1 cellular context compared by ENCODE assay signal in the genomic region with DNA sequence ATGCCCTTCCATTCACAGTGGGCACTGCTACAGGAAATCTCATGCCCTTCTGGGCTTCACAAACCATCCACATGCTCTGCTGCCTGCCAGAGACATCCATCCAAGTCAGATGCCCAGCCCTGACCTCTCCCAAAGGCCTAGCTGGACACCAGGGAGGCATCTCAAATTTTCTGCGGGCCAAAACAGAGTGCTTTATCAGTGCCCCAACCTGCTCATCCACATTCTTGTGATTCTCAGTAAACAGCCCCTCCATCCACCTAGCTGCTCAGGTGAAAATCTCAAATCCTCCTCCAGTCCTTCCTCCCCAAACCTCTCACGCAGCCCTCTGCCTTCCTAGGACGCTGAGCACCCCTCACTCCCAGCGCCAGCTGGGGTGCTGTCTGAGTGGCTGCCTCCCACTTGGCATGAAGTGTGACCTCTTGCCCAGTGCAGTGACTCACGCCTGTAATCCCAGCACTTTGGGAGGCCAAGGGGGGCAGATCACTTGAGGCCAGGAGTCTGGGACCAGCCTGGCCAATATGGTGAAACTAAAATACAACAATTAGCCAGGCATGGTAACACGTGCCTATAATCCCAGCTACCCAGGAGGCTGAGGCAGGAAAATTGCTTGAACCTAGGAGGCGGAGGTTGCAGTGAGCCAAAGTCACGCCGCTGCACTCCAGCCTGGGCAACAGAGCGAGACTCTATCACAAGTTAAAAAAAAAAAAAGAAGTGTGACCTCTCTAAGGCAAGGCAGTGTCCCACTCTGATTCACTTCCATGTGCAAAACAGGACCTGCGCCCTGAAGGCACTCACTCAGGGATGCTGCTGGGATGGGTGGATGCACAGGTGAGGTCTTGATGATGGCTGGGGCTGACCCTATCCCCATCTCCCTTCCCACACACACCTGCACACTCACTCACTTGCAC.
TF ChIP-seq lines count a peak whose summit lies in the region.

No MANE protein-coding gene starts in this region.

TF ChIP-seq in H1, 55 proteins besides CTCF, POLR2A, EP300 and RAD21:
- TF ChIP-seq, protein P1, sequence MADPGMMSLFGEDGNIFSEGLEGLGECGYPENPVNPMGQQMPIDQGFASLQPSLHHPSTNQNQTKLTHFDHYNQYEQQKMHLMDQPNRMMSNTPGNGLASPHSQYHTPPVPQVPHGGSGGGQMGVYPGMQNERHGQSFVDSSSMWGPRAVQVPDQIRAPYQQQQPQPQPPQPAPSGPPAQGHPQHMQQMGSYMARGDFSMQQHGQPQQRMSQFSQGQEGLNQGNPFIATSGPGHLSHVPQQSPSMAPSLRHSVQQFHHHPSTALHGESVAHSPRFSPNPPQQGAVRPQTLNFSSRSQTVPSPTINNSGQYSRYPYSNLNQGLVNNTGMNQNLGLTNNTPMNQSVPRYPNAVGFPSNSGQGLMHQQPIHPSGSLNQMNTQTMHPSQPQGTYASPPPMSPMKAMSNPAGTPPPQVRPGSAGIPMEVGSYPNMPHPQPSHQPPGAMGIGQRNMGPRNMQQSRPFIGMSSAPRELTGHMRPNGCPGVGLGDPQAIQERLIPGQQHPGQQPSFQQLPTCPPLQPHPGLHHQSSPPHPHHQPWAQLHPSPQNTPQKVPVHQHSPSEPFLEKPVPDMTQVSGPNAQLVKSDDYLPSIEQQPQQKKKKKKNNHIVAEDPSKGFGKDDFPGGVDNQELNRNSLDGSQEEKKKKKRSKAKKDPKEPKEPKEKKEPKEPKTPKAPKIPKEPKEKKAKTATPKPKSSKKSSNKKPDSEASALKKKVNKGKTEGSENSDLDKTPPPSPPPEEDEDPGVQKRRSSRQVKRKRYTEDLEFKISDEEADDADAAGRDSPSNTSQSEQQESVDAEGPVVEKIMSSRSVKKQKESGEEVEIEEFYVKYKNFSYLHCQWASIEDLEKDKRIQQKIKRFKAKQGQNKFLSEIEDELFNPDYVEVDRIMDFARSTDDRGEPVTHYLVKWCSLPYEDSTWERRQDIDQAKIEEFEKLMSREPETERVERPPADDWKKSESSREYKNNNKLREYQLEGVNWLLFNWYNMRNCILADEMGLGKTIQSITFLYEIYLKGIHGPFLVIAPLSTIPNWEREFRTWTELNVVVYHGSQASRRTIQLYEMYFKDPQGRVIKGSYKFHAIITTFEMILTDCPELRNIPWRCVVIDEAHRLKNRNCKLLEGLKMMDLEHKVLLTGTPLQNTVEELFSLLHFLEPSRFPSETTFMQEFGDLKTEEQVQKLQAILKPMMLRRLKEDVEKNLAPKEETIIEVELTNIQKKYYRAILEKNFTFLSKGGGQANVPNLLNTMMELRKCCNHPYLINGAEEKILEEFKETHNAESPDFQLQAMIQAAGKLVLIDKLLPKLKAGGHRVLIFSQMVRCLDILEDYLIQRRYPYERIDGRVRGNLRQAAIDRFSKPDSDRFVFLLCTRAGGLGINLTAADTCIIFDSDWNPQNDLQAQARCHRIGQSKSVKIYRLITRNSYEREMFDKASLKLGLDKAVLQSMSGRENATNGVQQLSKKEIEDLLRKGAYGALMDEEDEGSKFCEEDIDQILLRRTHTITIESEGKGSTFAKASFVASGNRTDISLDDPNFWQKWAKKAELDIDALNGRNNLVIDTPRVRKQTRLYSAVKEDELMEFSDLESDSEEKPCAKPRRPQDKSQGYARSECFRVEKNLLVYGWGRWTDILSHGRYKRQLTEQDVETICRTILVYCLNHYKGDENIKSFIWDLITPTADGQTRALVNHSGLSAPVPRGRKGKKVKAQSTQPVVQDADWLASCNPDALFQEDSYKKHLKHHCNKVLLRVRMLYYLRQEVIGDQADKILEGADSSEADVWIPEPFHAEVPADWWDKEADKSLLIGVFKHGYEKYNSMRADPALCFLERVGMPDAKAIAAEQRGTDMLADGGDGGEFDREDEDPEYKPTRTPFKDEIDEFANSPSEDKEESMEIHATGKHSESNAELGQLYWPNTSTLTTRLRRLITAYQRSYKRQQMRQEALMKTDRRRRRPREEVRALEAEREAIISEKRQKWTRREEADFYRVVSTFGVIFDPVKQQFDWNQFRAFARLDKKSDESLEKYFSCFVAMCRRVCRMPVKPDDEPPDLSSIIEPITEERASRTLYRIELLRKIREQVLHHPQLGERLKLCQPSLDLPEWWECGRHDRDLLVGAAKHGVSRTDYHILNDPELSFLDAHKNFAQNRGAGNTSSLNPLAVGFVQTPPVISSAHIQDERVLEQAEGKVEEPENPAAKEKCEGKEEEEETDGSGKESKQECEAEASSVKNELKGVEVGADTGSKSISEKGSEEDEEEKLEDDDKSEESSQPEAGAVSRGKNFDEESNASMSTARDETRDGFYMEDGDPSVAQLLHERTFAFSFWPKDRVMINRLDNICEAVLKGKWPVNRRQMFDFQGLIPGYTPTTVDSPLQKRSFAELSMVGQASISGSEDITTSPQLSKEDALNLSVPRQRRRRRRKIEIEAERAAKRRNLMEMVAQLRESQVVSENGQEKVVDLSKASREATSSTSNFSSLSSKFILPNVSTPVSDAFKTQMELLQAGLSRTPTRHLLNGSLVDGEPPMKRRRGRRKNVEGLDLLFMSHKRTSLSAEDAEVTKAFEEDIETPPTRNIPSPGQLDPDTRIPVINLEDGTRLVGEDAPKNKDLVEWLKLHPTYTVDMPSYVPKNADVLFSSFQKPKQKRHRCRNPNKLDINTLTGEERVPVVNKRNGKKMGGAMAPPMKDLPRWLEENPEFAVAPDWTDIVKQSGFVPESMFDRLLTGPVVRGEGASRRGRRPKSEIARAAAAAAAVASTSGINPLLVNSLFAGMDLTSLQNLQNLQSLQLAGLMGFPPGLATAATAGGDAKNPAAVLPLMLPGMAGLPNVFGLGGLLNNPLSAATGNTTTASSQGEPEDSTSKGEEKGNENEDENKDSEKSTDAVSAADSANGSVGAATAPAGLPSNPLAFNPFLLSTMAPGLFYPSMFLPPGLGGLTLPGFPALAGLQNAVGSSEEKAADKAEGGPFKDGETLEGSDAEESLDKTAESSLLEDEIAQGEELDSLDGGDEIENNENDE (IDR thresholded peaks at IDR 0.05; ENCODE audit: insufficient replicate concordance, low read length), result no peak
- TF ChIP-seq SP2 (IDR thresholded peaks at IDR 0.05; ENCODE audit: low read length), result no peak
- no peak for TF ChIP-seq CBX5 (IDR thresholded peaks at IDR 0.05; ENCODE audit: low read depth, low read length)
- peak in 1 of 2 experiments; percentile 22 for TF ChIP-seq BCL11A (IDR thresholded peaks at IDR 0.05; ENCODE audit: low read depth in 2 of 2, low read length in 2 of 2)
- no peak for TF ChIP-seq SIX5 (IDR thresholded peaks at IDR 0.05; ENCODE audit: low read depth, low read length)
- TF ChIP-seq CHD1 (IDR thresholded peaks at IDR 0.05; ENCODE audit: low read depth, low read length), result no peak
- peak; percentile 85 for TF ChIP-seq ASH2L (IDR thresholded peaks at IDR 0.05; ENCODE audit: low read length)
- no peak for TF ChIP-seq CEBPB (IDR thresholded peaks at IDR 0.05; ENCODE audit: low read depth, low read length)
- TF ChIP-seq SP4 (IDR thresholded peaks at IDR 0.05; ENCODE audit: low read length), result no peak
- no peak for TF ChIP-seq FOSL1 (IDR thresholded peaks at IDR 0.05; ENCODE audit: insufficient read depth, low read depth, low read length)
- TF ChIP-seq JUN (IDR thresholded peaks at IDR 0.05; ENCODE audit: low read depth, low read length), result no peak
- no peak for TF ChIP-seq KDM4A (IDR thresholded peaks at IDR 0.05; ENCODE audit: low read depth, low read length, severe bottlenecking)
- TF ChIP-seq GTF2F1 (IDR thresholded peaks at IDR 0.05; ENCODE audit: borderline replicate concordance, low read depth, low read length), result no peak
- peak; percentile 84 for TF ChIP-seq TEAD4 (IDR thresholded peaks at IDR 0.05; ENCODE audit: low read depth, low read length)
- TF ChIP-seq SIRT6 (IDR thresholded peaks at IDR 0.05; ENCODE audit: low read length), result no peak
- TF ChIP-seq HDAC6 (IDR thresholded peaks at IDR 0.05; ENCODE audit: low read depth, low read length), result no peak
- TF ChIP-seq SAP30 (IDR thresholded peaks at IDR 0.05; ENCODE audit: insufficient read depth, insufficient replicate concordance, low read length), result no peak
- no peak for TF ChIP-seq YY1 (IDR thresholded peaks at IDR 0.05; ENCODE audit: low read depth, low read length)
- no peak for TF ChIP-seq BACH1 (IDR thresholded peaks at IDR 0.05; ENCODE audit: low read length)
- no peak for TF ChIP-seq EGR1 (IDR thresholded peaks at IDR 0.05; ENCODE audit: borderline replicate concordance, low read depth, low read length)
- TF ChIP-seq CTBP2 (IDR thresholded peaks at IDR 0.05; ENCODE audit: borderline replicate concordance, insufficient read depth, insufficient read length, low read length), result no peak
- TF ChIP-seq RFX5 (IDR thresholded peaks at IDR 0.05; ENCODE audit: borderline replicate concordance, low read depth, low read length), result no peak
- TF ChIP-seq POLR2AphosphoS5 (IDR thresholded peaks at IDR 0.05; ENCODE audit: low read depth, low read length), result 0 out of 2 replicates have a peak, but pooled peaks have one; percentile 28
- TF ChIP-seq TBP (IDR thresholded peaks at IDR 0.05; ENCODE audit: low read depth, low read length), result no peak
- TF ChIP-seq RNF2 (IDR thresholded peaks at IDR 0.05; ENCODE audit: borderline replicate concordance, low read depth, low read length, missing control alignments, poor library complexity, severe bottlenecking), result no peak
- no peak for TF ChIP-seq KDM1A (IDR thresholded peaks at IDR 0.05; ENCODE audit: borderline replicate concordance, low read length)
- TF ChIP-seq SIN3A (conservative IDR thresholded peaks at IDR 0.05 in 1 of 2, IDR thresholded peaks at IDR 0.05 in 1 of 2; ENCODE audit: low read depth in 1 of 2, low read length in 2 of 2), result no peak
- no peak for TF ChIP-seq RXRA (IDR thresholded peaks at IDR 0.05; ENCODE audit: insufficient read depth, low read depth, low read length)
- TF ChIP-seq, protein P2, sequence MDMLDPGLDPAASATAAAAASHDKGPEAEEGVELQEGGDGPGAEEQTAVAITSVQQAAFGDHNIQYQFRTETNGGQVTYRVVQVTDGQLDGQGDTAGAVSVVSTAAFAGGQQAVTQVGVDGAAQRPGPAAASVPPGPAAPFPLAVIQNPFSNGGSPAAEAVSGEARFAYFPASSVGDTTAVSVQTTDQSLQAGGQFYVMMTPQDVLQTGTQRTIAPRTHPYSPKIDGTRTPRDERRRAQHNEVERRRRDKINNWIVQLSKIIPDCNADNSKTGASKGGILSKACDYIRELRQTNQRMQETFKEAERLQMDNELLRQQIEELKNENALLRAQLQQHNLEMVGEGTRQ (IDR thresholded peaks at IDR 0.05; ENCODE audit: low read length), result no peak
- no peak for TF ChIP-seq CBX8 (IDR thresholded peaks at IDR 0.05; ENCODE audit: borderline replicate concordance, low read depth, low read length)
- no peak for TF ChIP-seq JUND (IDR thresholded peaks at IDR 0.05; ENCODE audit: low read length)
- TF ChIP-seq TAF1 (IDR thresholded peaks at IDR 0.05; ENCODE audit: low read depth, low read length), result 0 out of 2 replicates have a peak, but pooled peaks have one; percentile 19
- 0 out of 2 replicates have a peak, but pooled peaks have one; percentile 11 for TF ChIP-seq TCF12 (IDR thresholded peaks at IDR 0.05; ENCODE audit: low read depth, low read length)
- no peak for TF ChIP-seq SUZ12 (IDR thresholded peaks at IDR 0.05; ENCODE audit: low read length)
- TF ChIP-seq NRF1 (IDR thresholded peaks at IDR 0.05; ENCODE audit: low read depth, low read length), result no peak
- peak; percentile 95; the same call in 1 of the 2 replicates for TF ChIP-seq RBBP5 (IDR thresholded peaks at IDR 0.05; ENCODE audit: borderline replicate concordance, low read depth, low read length)
- TF ChIP-seq, protein P3, sequence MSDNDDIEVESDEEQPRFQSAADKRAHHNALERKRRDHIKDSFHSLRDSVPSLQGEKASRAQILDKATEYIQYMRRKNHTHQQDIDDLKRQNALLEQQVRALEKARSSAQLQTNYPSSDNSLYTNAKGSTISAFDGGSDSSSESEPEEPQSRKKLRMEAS (IDR thresholded peaks at IDR 0.05), result no peak
- TF ChIP-seq CREB1 (IDR thresholded peaks at IDR 0.05), result no peak
- 0 out of 2 replicates have a peak, but pooled peaks have one; percentile 47 for TF ChIP-seq CHD2 (IDR thresholded peaks at IDR 0.05; ENCODE audit: low read length)
- no peak for TF ChIP-seq KDM5A (IDR thresholded peaks at IDR 0.05; ENCODE audit: low read length)
- TF ChIP-seq, protein P4, sequence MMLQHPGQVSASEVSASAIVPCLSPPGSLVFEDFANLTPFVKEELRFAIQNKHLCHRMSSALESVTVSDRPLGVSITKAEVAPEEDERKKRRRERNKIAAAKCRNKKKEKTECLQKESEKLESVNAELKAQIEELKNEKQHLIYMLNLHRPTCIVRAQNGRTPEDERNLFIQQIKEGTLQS (IDR thresholded peaks at IDR 0.05; ENCODE audit: insufficient read depth, low read depth, low read length), result no peak
- no peak for TF ChIP-seq POU5F1 (IDR thresholded peaks at IDR 0.05; ENCODE audit: low read depth, low read length)
- no peak for TF ChIP-seq EZH2 (IDR thresholded peaks at IDR 0.05; ENCODE audit: low read depth, low read length, severe bottlenecking)
- no peak for TF ChIP-seq BRCA1 (IDR thresholded peaks at IDR 0.05; ENCODE audit: low read depth, low read length)
- no peak for TF ChIP-seq TAF7 (optimal IDR thresholded peaks at IDR 0.05; ENCODE audit: borderline replicate concordance, low read depth, low read length)
- TF ChIP-seq, protein P5, sequence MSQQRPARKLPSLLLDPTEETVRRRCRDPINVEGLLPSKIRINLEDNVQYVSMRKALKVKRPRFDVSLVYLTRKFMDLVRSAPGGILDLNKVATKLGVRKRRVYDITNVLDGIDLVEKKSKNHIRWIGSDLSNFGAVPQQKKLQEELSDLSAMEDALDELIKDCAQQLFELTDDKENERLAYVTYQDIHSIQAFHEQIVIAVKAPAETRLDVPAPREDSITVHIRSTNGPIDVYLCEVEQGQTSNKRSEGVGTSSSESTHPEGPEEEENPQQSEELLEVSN (IDR thresholded peaks at IDR 0.05), result no peak
- no peak for TF ChIP-seq GABPA (IDR thresholded peaks at IDR 0.05; ENCODE audit: borderline replicate concordance, insufficient read depth, low read length)
- TF ChIP-seq HDAC2 (IDR thresholded peaks at IDR 0.05; ENCODE audit: borderline replicate concordance in 1 of 2, low read depth in 2 of 2, low read length in 2 of 2), result no peak
- TF ChIP-seq MAFK (IDR thresholded peaks at IDR 0.05; ENCODE audit: low read depth, low read length), result no peak
- TF ChIP-seq, protein P6, sequence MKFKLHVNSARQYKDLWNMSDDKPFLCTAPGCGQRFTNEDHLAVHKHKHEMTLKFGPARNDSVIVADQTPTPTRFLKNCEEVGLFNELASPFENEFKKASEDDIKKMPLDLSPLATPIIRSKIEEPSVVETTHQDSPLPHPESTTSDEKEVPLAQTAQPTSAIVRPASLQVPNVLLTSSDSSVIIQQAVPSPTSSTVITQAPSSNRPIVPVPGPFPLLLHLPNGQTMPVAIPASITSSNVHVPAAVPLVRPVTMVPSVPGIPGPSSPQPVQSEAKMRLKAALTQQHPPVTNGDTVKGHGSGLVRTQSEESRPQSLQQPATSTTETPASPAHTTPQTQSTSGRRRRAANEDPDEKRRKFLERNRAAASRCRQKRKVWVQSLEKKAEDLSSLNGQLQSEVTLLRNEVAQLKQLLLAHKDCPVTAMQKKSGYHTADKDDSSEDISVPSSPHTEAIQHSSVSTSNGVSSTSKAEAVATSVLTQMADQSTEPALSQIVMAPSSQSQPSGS (IDR thresholded peaks at IDR 0.05; ENCODE audit: low read length), result no peak
- TF ChIP-seq SP1 (IDR thresholded peaks at IDR 0.05; ENCODE audit: low read depth, low read length), result peak; percentile 92
- no peak for TF ChIP-seq SRF (IDR thresholded peaks at IDR 0.05; ENCODE audit: low read depth, low read length)
- TF ChIP-seq PHF8 (conservative IDR thresholded peaks at IDR 0.05; ENCODE audit: low read depth, low read length), result no peak
- no peak for TF ChIP-seq ZNF274 (IDR thresholded peaks at IDR 0.05; ENCODE audit: borderline replicate concordance, extremely low read depth, low read length)
- TF ChIP-seq NANOG (IDR thresholded peaks at IDR 0.05; ENCODE audit: insufficient read depth, low read depth, low read length, poor library complexity, severe bottlenecking), result no peak
